Comparison of ENCODE assay signal across 8 cellular contexts in genomic region chr5:140043508-140043872, GRCh38. TPM values are rescaled to one million over a fixed set of nuclear protein-coding genes. Genes with fewer than 3 reads are reported as not detected.
DNase-seq lines count a peak whose midpoint lies in the region; ATAC-seq and TF ChIP-seq lines count a peak whose summit lies in the region.

No MANE protein-coding gene starts in this region.

- CTCF ChIA-PET in AG04450 (lab: Charles Lee) = interaction anchor here (0.9 to 2.0 kb wide), 6 partner anchors 13 to 102 kb away, joined by 3 to 7 read pairs (median 4); no protein-coding TSS in a partner anchor

- no peak for DNase-seq in AG04450 (ENCODE audit: low read depth, low spot score)
- peak; percentile 10 for DNase-seq in activated naive CD4-positive, alpha-beta T cell treated with anti-CD3 and anti-CD28 coated beads, Interleukin-2, amount 50 U/mL, for 16 hours
- DNase-seq in right atrium auricular region (ENCODE audit: low spot score) = no peak
- DNase-seq in gastrocnemius medialis = no peak
- no peak for DNase-seq in cerebellar nuclear complex (lab: John Stamatoyannopoulos, UW)

- ATAC-seq in GM18909 (IDR thresholded peaks at IDR 0.05; ENCODE audit: poor library complexity, unreplicated experiment) (peak; percentile 13), gastrocnemius medialis (peak in 1 of 2 donors; percentile 5), GM21737 (IDR thresholded peaks at IDR 0.05; ENCODE audit: unreplicated experiment) (no peak)

- no peak for TF ChIP-seq POLR2A in gastrocnemius medialis (IDR thresholded peaks at IDR 0.05)

- intact Hi-C loops in gastrocnemius medialis (cut with DNase I; ENCODE audit: low total_unique reads) = loop anchor here (1.0 to 10.0 kb wide), 4 partner anchors 43 to 256 kb away; no protein-coding TSS in a partner anchor

- H3K4me1 ChIP-seq in HUES6 (ENCODE audit: control insufficient read depth, insufficient read depth, low read length) = peaks cover 12% of the 10 kb centered on the region; the same call in 1 of the 2 replicates
- peaks cover 0 to 41% of the 10 kb centered on the region in 2 donors for H3K4me1 ChIP-seq in right atrium auricular region
- peaks cover 18 to 29% of the 10 kb centered on the region in 2 donors for H3K4me1 ChIP-seq in gastrocnemius medialis

- H3K4me3 ChIP-seq in AG04450 (ENCODE audit: low read depth, low read length) (peak overlapping the region; percentile 63), HUES6 (ENCODE audit: low read depth, low read length) (peak overlapping the region; percentile 62), right atrium auricular region (peak overlapping the region; percentile 58 to 73), gastrocnemius medialis (peak overlapping the region; percentile 82 to 97 (median 87))

- H3K9me3 ChIP-seq in AG04450 (ENCODE audit: control insufficient read depth, insufficient read depth, low read length) = peaks cover 2% of the 10 kb centered on the region; the same call in 1 of the 2 replicates
- H3K9me3 ChIP-seq in HUES6 (ENCODE audit: control insufficient read depth, insufficient read depth, low read depth, low read length) = no peaks in the 10 kb centered on the region
- H3K9me3 ChIP-seq in right atrium auricular region = no peaks in the 10 kb centered on the region
- no peaks in the 10 kb centered on the region for H3K9me3 ChIP-seq in gastrocnemius medialis

- H3K36me3 ChIP-seq in HUES6 (ENCODE audit: control insufficient read depth, insufficient read depth, low read length) = no peaks in the 10 kb centered on the region
- H3K36me3 ChIP-seq in right atrium auricular region = no peaks in the 10 kb centered on the region
- no peaks in the 10 kb centered on the region for H3K36me3 ChIP-seq in gastrocnemius medialis

- H3K27ac ChIP-seq in AG04450 (ENCODE audit: low read depth, low read length) (no peak overlapping the region), HUES6 (ENCODE audit: low read depth, low read length) (no peak overlapping the region), right atrium auricular region (peak overlapping the region; percentile 76 to 77), gastrocnemius medialis (peak overlapping the region; percentile 98 to 99 (median 98))

- H3K27me3 ChIP-seq in AG04450 (ENCODE audit: control insufficient read depth, insufficient read depth, low read length) = peaks cover 40% of the 10 kb centered on the region
- peaks cover 80% of the 10 kb centered on the region for H3K27me3 ChIP-seq in HUES6 (ENCODE audit: control insufficient read depth, insufficient read depth, low read length)
- H3K27me3 ChIP-seq in right atrium auricular region = no peaks in the 10 kb centered on the region
- no peaks in the 10 kb centered on the region for H3K27me3 ChIP-seq in gastrocnemius medialis

- POLR2A ChIA-PET in AG04450 (lab: Yijun Ruan, JAX) = no interaction called here

- TF ChIP-seq CTCF in AG04450 (IDR thresholded peaks at IDR 0.05; ENCODE audit: low read depth, low read length) (no peak), right atrium auricular region (IDR thresholded peaks at IDR 0.05) (no peak), gastrocnemius medialis (IDR thresholded peaks at IDR 0.05 in 4 of 5, conservative IDR thresholded peaks at IDR 0.05 in 1 of 5) (peak in 1 of 5 experiments; percentile 6)

- no peak overlapping the region for H3K9ac ChIP-seq in HUES6 (ENCODE audit: low read length)

- in situ Hi-C loops in gastrocnemius medialis (cut with MboI; ENCODE audit: low sequenced_read_pairs in 4 of 4) = no loop called here

RNA-seq across cellular contexts. Expression of gene NRG2, which starts 0.4 kb away (rescaled TPM):
- polyA plus RNA-seq in AG04450 (2011; rRNA removed) = 0.02 and 0.12 TPM in 2 replicates
- not detected in 2 replicates for polyA minus RNA-seq in AG04450 (2011; rRNA and poly(A)+ RNA removed)
- total RNA-seq in right atrium auricular region = 1 to 10 TPM; 1.8 to 1.9 TPM
- total RNA-seq in gastrocnemius medialis = 10 to 100 TPM; 10.3 to 28.8 (median 20.0) TPM

Comparison
In these comparisons a context has a peak if more than half of its experiments do, and no peak if none do; other contexts are left out.
1. H3K27ac ChIP-seq: peak in right atrium auricular region (2 of 2) and gastrocnemius medialis (4 of 4); none in AG04450 (single experiment) and HUES6 (single experiment).
2. Peak in every context shown above with its lines, with median percentiles within 50 percentile points of each other: H3K4me3 ChIP-seq.